Comparison of ENCODE assay signal across 26 cellular contexts in the genomic region with DNA sequence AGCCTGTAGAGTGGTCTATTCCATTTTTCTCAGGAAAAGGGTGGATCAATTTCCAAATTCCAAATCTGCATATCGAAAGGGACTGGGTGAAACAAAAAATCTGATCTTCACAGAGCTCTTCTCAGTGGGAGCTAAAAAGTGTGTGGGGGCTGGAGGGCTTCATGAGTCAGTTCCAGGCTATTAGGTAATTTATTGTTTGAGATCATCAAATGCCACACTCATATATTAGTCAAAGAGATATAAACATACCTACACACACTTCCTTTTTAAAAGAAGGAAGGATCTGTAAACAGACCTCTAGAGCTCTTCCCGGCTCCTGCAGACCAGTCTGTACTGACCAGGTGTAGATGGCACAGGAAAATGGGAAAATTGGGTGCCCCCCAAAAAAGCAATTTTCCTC.
DNase-seq lines count a peak whose midpoint lies in the region; ATAC-seq, FAIRE-seq and TF ChIP-seq lines count a peak whose summit lies in the region.
"Had no signal": no experiment of that assay in that cellular context is flagged by ENCODE, and none has a peak within 500 bp of the region (broad histone marks: within the 10 kb centered on the region; RNA-seq: fewer than 3 reads in every experiment).

No MANE protein-coding gene starts in this region.

- 92% methylated on average over 2 of the region's 2 CpGs for WGBS in esophagus muscularis mucosa

- FAIRE-seq in HTR-8/SVneo (lab: Jason Lieb, UNC): no peak
- FAIRE-seq: GM12892 had no signal

- TF ChIP-seq POLR2A in esophagus muscularis mucosa (IDR thresholded peaks at IDR 0.05; ENCODE audit: low read depth): no peak

- H3K36me3 ChIP-seq in esophagus muscularis mucosa: no peaks in the 10 kb centered on the region
- H3K36me3 ChIP-seq: cardiac muscle cell, gastrocnemius medialis, vagina had no signal

- H3K4me1 ChIP-seq in esophagus muscularis mucosa: peaks cover 0 to 9% (median 7%) of the 10 kb centered on the region in 4 donors

- peak; percentile 28; the same call in 2 of the 3 replicates for ATAC-seq in SK-N-SH treated with all-trans-retinoic acid at 6 μM for 48 hours
- ATAC-seq in GM19395 (IDR thresholded peaks at IDR 0.05; ENCODE audit: unreplicated experiment): no peak
- ATAC-seq in GM21825 (IDR thresholded peaks at IDR 0.05; ENCODE audit: unreplicated experiment): no peak
- ATAC-seq: gastrocnemius medialis had no signal

- no peak for TF ChIP-seq EP300 in esophagus muscularis mucosa (IDR thresholded peaks at IDR 0.05)

- intact Hi-C loops in esophagus muscularis mucosa (cut with DNase I): no loop called here

- DNase-seq in CD1c-positive myeloid dendritic cell (ENCODE audit: extremely low spot score): peak; percentile 49
- peak; percentile 69 for DNase-seq in HTR-8/SVneo (ENCODE audit: insufficient read length, low spot score)
- DNase-seq in kidney glomerular epithelial cell (lab: John Stamatoyannopoulos, UW): peak; percentile 59
- DNase-seq in GDM1 (lab: John Stamatoyannopoulos, UW): no peak
- DNase-seq in esophagus muscularis mucosa (ENCODE audit: extremely low spot score): no peak
- DNase-seq: activated CD4-positive, alpha-beta T cell treated with anti-CD3 and anti-CD28 coated beads, Interleukin-2, amount 50 U/mL, for 4 hours; activated CD8-positive, alpha-beta memory T cell treated with anti-CD3 and anti-CD28 coated beads, Interleukin-2, amount 50 U/mL, for 48 hours; activated gamma-delta T cell treated with Interleukin-2 at 50 U/mL for 16 hours; CD4-positive, alpha-beta T cell; dorsolateral prefrontal cortex; gastrocnemius medialis; H9; hypothalamus; islet precursor cell; NCI-H146; NCI-H2171 treated with DMSO at 0.1 percent for 48 hours; NCI-H748 treated with DMSO at 0.1 percent for 48 hours; OCI-M1; T-helper 2 cell had no signal

- no peaks in the 10 kb centered on the region for H3K27me3 ChIP-seq in esophagus muscularis mucosa
- H3K27me3 ChIP-seq: cardiac muscle cell, dorsolateral prefrontal cortex, gastrocnemius medialis, vagina had no signal

- no peak for TF ChIP-seq CTCF in esophagus muscularis mucosa (IDR thresholded peaks at IDR 0.05)

- no peaks in the 10 kb centered on the region for H3K9me3 ChIP-seq in esophagus muscularis mucosa
- H3K9me3 ChIP-seq: gastrocnemius medialis, vagina had no signal

- no peak overlapping the region for H3K4me3 ChIP-seq in esophagus muscularis mucosa
- H3K4me3 ChIP-seq: cardiac muscle cell, dorsolateral prefrontal cortex, gastrocnemius medialis, lung, vagina had no signal

- no peak overlapping the region for H3K27ac ChIP-seq in esophagus muscularis mucosa (replicated peaks in 1 of 4)
- H3K27ac ChIP-seq: cardiac muscle cell, dorsolateral prefrontal cortex, gastrocnemius medialis, vagina had no signal

TF ChIP-seq in SK-N-SH treated with all-trans-retinoic acid at 6 μM for 48 hours, 23 proteins besides CTCF, POLR2A, EP300 and RAD21:
- TF ChIP-seq ZNF565 (CRISPR knock-in tag; conservative IDR thresholded peaks at IDR 0.05; ENCODE audit: low read depth) (no peak), ZNF70 (CRISPR knock-in tag; IDR thresholded peaks at IDR 0.05) (no peak), SNAI2 (CRISPR knock-in tag; IDR thresholded peaks at IDR 0.05) (no peak)
- TF ChIP-seq, protein P1, sequence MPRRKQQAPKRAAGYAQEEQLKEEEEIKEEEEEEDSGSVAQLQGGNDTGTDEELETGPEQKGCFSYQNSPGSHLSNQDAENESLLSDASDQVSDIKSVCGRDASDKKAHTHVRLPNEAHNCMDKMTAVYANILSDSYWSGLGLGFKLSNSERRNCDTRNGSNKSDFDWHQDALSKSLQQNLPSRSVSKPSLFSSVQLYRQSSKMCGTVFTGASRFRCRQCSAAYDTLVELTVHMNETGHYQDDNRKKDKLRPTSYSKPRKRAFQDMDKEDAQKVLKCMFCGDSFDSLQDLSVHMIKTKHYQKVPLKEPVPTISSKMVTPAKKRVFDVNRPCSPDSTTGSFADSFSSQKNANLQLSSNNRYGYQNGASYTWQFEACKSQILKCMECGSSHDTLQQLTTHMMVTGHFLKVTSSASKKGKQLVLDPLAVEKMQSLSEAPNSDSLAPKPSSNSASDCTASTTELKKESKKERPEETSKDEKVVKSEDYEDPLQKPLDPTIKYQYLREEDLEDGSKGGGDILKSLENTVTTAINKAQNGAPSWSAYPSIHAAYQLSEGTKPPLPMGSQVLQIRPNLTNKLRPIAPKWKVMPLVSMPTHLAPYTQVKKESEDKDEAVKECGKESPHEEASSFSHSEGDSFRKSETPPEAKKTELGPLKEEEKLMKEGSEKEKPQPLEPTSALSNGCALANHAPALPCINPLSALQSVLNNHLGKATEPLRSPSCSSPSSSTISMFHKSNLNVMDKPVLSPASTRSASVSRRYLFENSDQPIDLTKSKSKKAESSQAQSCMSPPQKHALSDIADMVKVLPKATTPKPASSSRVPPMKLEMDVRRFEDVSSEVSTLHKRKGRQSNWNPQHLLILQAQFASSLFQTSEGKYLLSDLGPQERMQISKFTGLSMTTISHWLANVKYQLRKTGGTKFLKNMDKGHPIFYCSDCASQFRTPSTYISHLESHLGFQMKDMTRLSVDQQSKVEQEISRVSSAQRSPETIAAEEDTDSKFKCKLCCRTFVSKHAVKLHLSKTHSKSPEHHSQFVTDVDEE (CRISPR knock-in tag; IDR thresholded peaks at IDR 0.05): no peak
- TF ChIP-seq, protein P2, sequence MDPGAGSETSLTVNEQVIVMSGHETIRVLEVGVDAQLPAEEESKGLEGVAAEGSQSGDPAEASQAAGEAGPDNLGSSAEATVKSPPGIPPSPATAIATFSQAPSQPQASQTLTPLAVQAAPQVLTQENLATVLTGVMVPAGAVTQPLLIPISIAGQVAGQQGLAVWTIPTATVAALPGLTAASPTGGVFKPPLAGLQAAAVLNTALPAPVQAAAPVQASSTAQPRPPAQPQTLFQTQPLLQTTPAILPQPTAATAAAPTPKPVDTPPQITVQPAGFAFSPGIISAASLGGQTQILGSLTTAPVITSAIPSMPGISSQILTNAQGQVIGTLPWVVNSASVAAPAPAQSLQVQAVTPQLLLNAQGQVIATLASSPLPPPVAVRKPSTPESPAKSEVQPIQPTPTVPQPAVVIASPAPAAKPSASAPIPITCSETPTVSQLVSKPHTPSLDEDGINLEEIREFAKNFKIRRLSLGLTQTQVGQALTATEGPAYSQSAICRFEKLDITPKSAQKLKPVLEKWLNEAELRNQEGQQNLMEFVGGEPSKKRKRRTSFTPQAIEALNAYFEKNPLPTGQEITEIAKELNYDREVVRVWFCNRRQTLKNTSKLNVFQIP (CRISPR knock-in tag; IDR thresholded peaks at IDR 0.05; ENCODE audit: borderline replicate concordance, low read depth): no peak
TF ChIP-seq in SK-N-SH treated with all-trans-retinoic acid at 6 μM for 48 hours: peak in this region for 0.

Comparison
In these comparisons a context has a peak if more than half of its experiments do, and no peak if none do; other contexts are left out.
1. DNase-seq: peak in CD1c-positive myeloid dendritic cell (single experiment), HTR-8/SVneo (single experiment) and kidney glomerular epithelial cell (single experiment); none in GDM1 (single experiment) and esophagus muscularis mucosa (single experiment).